Comparison of ENCODE assay signal across 19 cellular contexts in genomic region chr17:41394254-41395016, GRCh38. TPM values are rescaled to one million over a fixed set of nuclear protein-coding genes. Genes with fewer than 3 reads are reported as not detected.
A peak's percentile ranks its signal among the peaks of the same experiment; 100 is the strongest.
DNase-seq lines count a peak whose midpoint lies in the region; ATAC-seq, FAIRE-seq and TF ChIP-seq lines count a peak whose summit lies in the region.
"Had no signal": no experiment of that assay in that cellular context is flagged by ENCODE, and none has a peak within 500 bp of the region (broad histone marks: within the 10 kb centered on the region; RNA-seq: fewer than 3 reads in every experiment).

No MANE protein-coding gene starts in this region.

- H3K4me3 ChIP-seq in SK-N-SH (ENCODE audit: low read depth in 2 of 2, low read length in 1 of 2) (no peak overlapping the region), bronchial epithelial cell (ENCODE audit: low read depth, low read length) (no peak overlapping the region)

- no peaks in the 10 kb centered on the region for H3K9me2 ChIP-seq in SK-N-SH

- H3K4me1 ChIP-seq in SK-N-SH (ENCODE audit: control insufficient read depth in 1 of 2, insufficient read depth in 2 of 2, low read depth in 1 of 2, low read length in 1 of 2) = peaks cover 0 to 4% of the 10 kb centered on the region in 2 experiments; a peak in 1 of 4 replicates

- 76% methylated on average over 10 of the region's 10 CpGs for WGBS in SK-N-SH (ENCODE audit: low lambda C conversion rate)

- no peak overlapping the region for H3K9ac ChIP-seq in SK-N-SH

- CTCF ChIA-PET in SK-N-SH (lab: Yijun Ruan, JAX) = interaction anchor here (1.0 kb wide), 1 partner anchor 446 kb away, joined by 3 read pairs; no protein-coding TSS in a partner anchor

- peaks cover 42 to 56% of the 10 kb centered on the region in 2 donors for H3K27me3 Mint-ChIP-seq in effector memory CD8-positive, alpha-beta T cell

- no peaks in the 10 kb centered on the region for H3K36me3 ChIP-seq in SK-N-SH (replicated peaks in 1 of 2; ENCODE audit: control insufficient read depth in 1 of 2, insufficient read depth in 2 of 2, low read length in 1 of 2)
- no peaks in the 10 kb centered on the region for H3K36me3 ChIP-seq in bronchial epithelial cell (ENCODE audit: control insufficient read depth, insufficient read depth, low read length)

- TF ChIP-seq CTCF in SK-N-SH (IDR thresholded peaks at IDR 0.05) = no peak
- no peak for TF ChIP-seq CTCF in bronchial epithelial cell (IDR thresholded peaks at IDR 0.05; ENCODE audit: insufficient read depth, low read length, severe bottlenecking)

- H3K27me3 ChIP-seq in SK-N-SH (ENCODE audit: insufficient read depth) (no peaks in the 10 kb centered on the region), bronchial epithelial cell (ENCODE audit: control insufficient read depth, insufficient read depth, low read length) (no peaks in the 10 kb centered on the region)

- POLR2A ChIA-PET in SK-N-SH (lab: Yijun Ruan, JAX) = no interaction called here

- TF ChIP-seq RAD21 in SK-N-SH (IDR thresholded peaks at IDR 0.05; ENCODE audit: low read length) = no peak

- no peaks in the 10 kb centered on the region for H3K9me3 ChIP-seq in SK-N-SH

- H3K4me2 ChIP-seq in SK-N-SH = no peak overlapping the region

- H3K79me2 ChIP-seq in SK-N-SH (ENCODE audit: insufficient read depth) = no peaks in the 10 kb centered on the region

- TF ChIP-seq EP300 in SK-N-SH (IDR thresholded peaks at IDR 0.05; ENCODE audit: borderline replicate concordance in 1 of 2, low read depth in 1 of 2, low read length in 1 of 2) = no peak

- FAIRE-seq in bronchial epithelial cell (lab: Jason Lieb, UNC) = peak; percentile 99
- FAIRE-seq in urothelium cell line (lab: Jason Lieb, UNC) = peak; percentile 90
- FAIRE-seq: GM12891, H1 had no signal

- no peak overlapping the region for H3K27ac ChIP-seq in SK-N-SH (ENCODE audit: low read depth in 2 of 2, low read length in 1 of 2)
- H3K27ac ChIP-seq: 22Rv1 had no signal

- no peak overlapping the region for H3K27ac Mint-ChIP-seq in effector memory CD8-positive, alpha-beta T cell
- H3K27ac Mint-ChIP-seq: CD8-positive, alpha-beta T cell had no signal

- ATAC-seq in SK-N-SH treated with all-trans-retinoic acid at 6 μM for 48 hours = no peak
- no peak for ATAC-seq in effector memory CD8-positive, alpha-beta T cell (replicated peaks)
- ATAC-seq: CD8-positive, alpha-beta T cell had no signal

- no peak overlapping the region for H2AFZ ChIP-seq in SK-N-SH (ENCODE audit: low read depth)

- no peaks in the 10 kb centered on the region for H3K9me3 Mint-ChIP-seq in effector memory CD8-positive, alpha-beta T cell
- H3K9me3 Mint-ChIP-seq: CD8-positive, alpha-beta T cell had no signal

- peaks cover 0 to 2% of the 10 kb centered on the region in 2 donors for H3K4me1 Mint-ChIP-seq in effector memory CD8-positive, alpha-beta T cell (ENCODE audit: low read depth in 2 of 2)

- peaks cover 3% of the 10 kb centered on the region for H3K36me3 Mint-ChIP-seq in effector memory CD8-positive, alpha-beta T cell (ENCODE audit: insufficient read depth)
- H3K36me3 Mint-ChIP-seq: CD8-positive, alpha-beta T cell had no signal

- DNase-seq in SK-N-SH (no peak), bronchial epithelial cell (ENCODE audit: low read depth) (peak; percentile 99), islet precursor cell (peak; percentile 24), urothelium cell line (ENCODE audit: low spot score) (no peak), RPMI8226 (no peak)
- DNase-seq in activated CD4-positive, alpha-beta T cell treated with anti-CD3 and anti-CD28 coated beads for 1 hour = no peak
- DNase-seq in effector memory CD8-positive, alpha-beta T cell = no peak
- DNase-seq: CD8-positive, alpha-beta T cell; GDM1; Karpas-422; NCI-H187; NCI-H345; NCI-H69 had no signal

- H3F3A ChIP-seq in SK-N-SH (replicated peaks; ENCODE audit: insufficient read depth) = no peaks in the 10 kb centered on the region

- H3K4me3 Mint-ChIP-seq in effector memory CD8-positive, alpha-beta T cell = no peak overlapping the region
- H3K4me3 Mint-ChIP-seq: CD8-positive, alpha-beta T cell had no signal

- H4K20me1 ChIP-seq in SK-N-SH (ENCODE audit: insufficient read depth) = no peaks in the 10 kb centered on the region

TF ChIP-seq in SK-N-SH, 30 proteins besides CTCF, POLR2A, EP300 and RAD21:
- TF ChIP-seq FOSL2 (IDR thresholded peaks at IDR 0.05; ENCODE audit: borderline replicate concordance, low read depth) (0 out of 2 replicates have a peak, but pooled peaks have one; percentile 24), MXI1 (IDR thresholded peaks at IDR 0.05; ENCODE audit: low read depth, low read length) (no peak), JUND (IDR thresholded peaks at IDR 0.05) (peak; percentile 11; the same call in 1 of the 2 replicates)

TF ChIP-seq in SK-N-SH treated with all-trans-retinoic acid at 6 μM for 48 hours, 23 proteins besides CTCF, POLR2A, EP300 and RAD21 (continues in another document):
- TF ChIP-seq ZC3H10 (CRISPR knock-in tag; IDR thresholded peaks at IDR 0.05) (no peak), RARB (CRISPR knock-in tag; IDR thresholded peaks at IDR 0.05) (no peak), BACH2 (CRISPR knock-in tag; IDR thresholded peaks at IDR 0.05; ENCODE audit: borderline replicate concordance) (no peak), TSHZ2 (CRISPR knock-in tag; IDR thresholded peaks at IDR 0.05) (no peak), ISL1 (CRISPR knock-in tag; IDR thresholded peaks at IDR 0.05) (no peak), OSR1 (CRISPR knock-in tag; IDR thresholded peaks at IDR 0.05) (no peak), SNAI2 (CRISPR knock-in tag; IDR thresholded peaks at IDR 0.05) (no peak), GLIS3 (CRISPR knock-in tag; IDR thresholded peaks at IDR 0.05) (no peak), ZNF565 (CRISPR knock-in tag; conservative IDR thresholded peaks at IDR 0.05; ENCODE audit: low read depth) (no peak), PPARA (CRISPR knock-in tag; IDR thresholded peaks at IDR 0.05; ENCODE audit: borderline replicate concordance) (no peak), ZNF8 (CRISPR knock-in tag; IDR thresholded peaks at IDR 0.05) (no peak), ZFP30 (CRISPR knock-in tag; IDR thresholded peaks at IDR 0.05) (no peak), CREB5 (CRISPR knock-in tag; IDR thresholded peaks at IDR 0.05; ENCODE audit: low read depth) (no peak), TCF4 (CRISPR knock-in tag; IDR thresholded peaks at IDR 0.05; ENCODE audit: borderline replicate concordance) (no peak), ZFP3 (CRISPR knock-in tag; IDR thresholded peaks at IDR 0.05) (no peak)

RNA-seq across cellular contexts. Expression of gene KRT31, which starts 3.0 kb away (rescaled TPM):
- polyA plus RNA-seq in SK-N-SH (2012; rRNA removed) = 0.03 TPM in 1 of 2 replicates, not detected in the other
- polyA plus RNA-seq in SK-N-SH (2012; cell fraction: cytosol; rRNA removed) = not detected in 2 replicates
- polyA plus RNA-seq in SK-N-SH (2012; cell fraction: nucleus; rRNA removed) = 0.04 TPM in 1 of 2 replicates, not detected in the other
- total RNA-seq in bronchial epithelial cell = 0.26 TPM in 1 of 2 replicates, not detected in the other
- total RNA-seq: CD8-positive, alpha-beta T cell; H1; SK-MEL-5 had no signal
- polyA plus RNA-seq: H1 had no signal

RNA-seq across cellular contexts. Expression of gene KRT34, which starts 12.3 kb away (rescaled TPM):
- polyA plus RNA-seq in SK-N-SH (2012; rRNA removed) = 0.05 and 0.08 TPM in 2 replicates
- 0.03 and 0.05 TPM in 2 replicates for polyA plus RNA-seq in SK-N-SH (2012; cell fraction: cytosol; rRNA removed)
- 0.06 and 0.09 TPM in 2 replicates for polyA plus RNA-seq in SK-N-SH (2012; cell fraction: nucleus; rRNA removed)
- 0.26 and 0.53 TPM in 2 replicates for total RNA-seq in bronchial epithelial cell
- total RNA-seq: CD8-positive, alpha-beta T cell; H1; SK-MEL-5 had no signal
- polyA plus RNA-seq: H1 had no signal

RNA-seq across cellular contexts. Expression of gene KRT33B, which starts 24.8 kb away (rescaled TPM):
- polyA plus RNA-seq in SK-N-SH (2012; rRNA removed) = 0.08 TPM in 1 of 2 replicates, not detected in the other
- polyA plus RNA-seq in SK-N-SH (2012; cell fraction: cytosol; rRNA removed) = 0.01 TPM in 1 of 2 replicates, not detected in the other
- polyA plus RNA-seq in SK-N-SH (2012; cell fraction: nucleus; rRNA removed) = 0.02 TPM in 1 of 2 replicates, not detected in the other
- total RNA-seq in bronchial epithelial cell = 0.79 and 1.7 TPM in 2 replicates
- total RNA-seq: CD8-positive, alpha-beta T cell; H1; SK-MEL-5 had no signal
- polyA plus RNA-seq: H1 had no signal

RNA-seq across cellular contexts. Expression of gene KRT37, which starts 29.9 kb away (rescaled TPM):
- not detected in 2 replicates for polyA plus RNA-seq in SK-N-SH (2012; rRNA removed)
- not detected in 2 replicates for polyA plus RNA-seq in SK-N-SH (2012; cell fraction: cytosol; rRNA removed)
- not detected in 2 replicates for polyA plus RNA-seq in SK-N-SH (2012; cell fraction: nucleus; rRNA removed)
- total RNA-seq in bronchial epithelial cell = not detected in 2 replicates
- total RNA-seq: CD8-positive, alpha-beta T cell; H1; SK-MEL-5 had no signal
- polyA plus RNA-seq: BJ, H1 had no signal

RNA-seq across cellular contexts. Expression of gene KRT33A, which starts 43.8 kb away (rescaled TPM):
- polyA plus RNA-seq in SK-N-SH (2012; rRNA removed) = not detected in 2 replicates
- not detected in 2 replicates for polyA plus RNA-seq in SK-N-SH (2012; cell fraction: cytosol; rRNA removed)
- polyA plus RNA-seq in SK-N-SH (2012; cell fraction: nucleus; rRNA removed) = not detected in 2 replicates
- 0.13 TPM in 1 of 2 replicates, not detected in the other for total RNA-seq in bronchial epithelial cell
- total RNA-seq: CD8-positive, alpha-beta T cell; H1; SK-MEL-5 had no signal
- polyA plus RNA-seq: BJ, H1 had no signal

Comparison
In these comparisons a context has a peak if more than half of its experiments do, and no peak if none do; other contexts are left out.
1. DNase-seq: peak in bronchial epithelial cell (single experiment) and islet precursor cell (single experiment); none in SK-N-SH (single experiment), urothelium cell line (single experiment), activated CD4-positive, alpha-beta T cell treated with anti-CD3 and anti-CD28 coated beads for 1 hour (single experiment), effector memory CD8-positive, alpha-beta T cell (0 of 3) and RPMI8226 (single experiment).